Comparison of ENCODE assay signal across 8 cellular contexts in the genomic region with DNA sequence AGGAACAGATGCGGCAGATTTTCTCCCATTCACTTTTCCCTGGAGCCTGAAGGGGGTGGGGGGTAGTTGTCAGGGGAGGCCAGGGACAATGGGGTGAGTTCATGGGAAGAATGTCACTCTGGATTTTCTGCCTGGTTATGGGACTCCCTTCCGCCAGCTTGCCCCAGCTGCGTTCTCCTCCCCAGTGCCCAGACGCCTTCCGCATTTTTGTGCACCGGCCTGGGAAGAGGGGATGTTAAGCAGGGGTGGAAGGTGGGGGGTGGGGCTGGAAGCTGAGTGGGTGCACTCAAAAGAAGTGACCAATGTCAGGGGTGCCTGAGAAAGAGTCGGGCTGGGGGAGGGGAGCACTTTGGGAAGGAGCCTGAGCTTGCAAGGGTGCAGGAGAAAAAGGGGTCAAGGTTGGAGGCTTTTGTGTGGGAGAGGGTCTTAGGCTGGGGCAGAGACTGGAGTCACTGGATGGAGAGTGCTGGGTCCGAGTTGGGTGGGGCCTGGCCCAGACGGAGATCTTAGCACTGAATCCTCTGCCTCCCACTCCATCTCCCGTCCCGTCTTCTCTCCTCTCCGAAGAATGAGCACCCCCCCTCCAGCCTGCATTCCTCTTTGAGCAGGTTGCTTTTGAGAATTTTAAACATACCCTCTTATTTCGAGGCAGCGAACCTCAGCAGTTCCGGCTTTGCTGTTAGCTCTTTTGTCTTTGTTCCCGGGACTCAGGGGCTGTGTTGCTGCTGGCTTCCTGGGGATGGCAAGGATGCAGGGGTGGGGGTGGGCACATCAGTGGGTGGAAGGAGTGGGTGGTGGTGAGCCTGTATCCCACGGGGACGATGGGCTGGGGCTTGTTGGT. TPM values are rescaled to one million over a fixed set of nuclear protein-coding genes. Genes with fewer than 3 reads are reported as not detected.
DNase-seq lines count a peak whose midpoint lies in the region; ATAC-seq and TF ChIP-seq lines count a peak whose summit lies in the region.

No MANE protein-coding gene starts in this region.

- no peak for TF ChIP-seq EP300 in stomach (IDR thresholded peaks at IDR 0.05)

- H3K27ac ChIP-seq in HUES64 (ENCODE audit: low read depth, low read length), result peak overlapping the region; percentile 51
- peak overlapping the region; percentile 80 to 88 for H3K27ac ChIP-seq in ascending aorta
- peak overlapping the region; percentile 77 to 88 (median 85) for H3K27ac ChIP-seq in stomach
- no peak overlapping the region for H3K27ac ChIP-seq in GM23248

- intact Hi-C loops in ascending aorta (cut with DNase I), result loop anchor here (2.0 kb wide), 3 partner anchors 19 to 101 kb away; no protein-coding TSS in a partner anchor
- intact Hi-C loops in stomach (cut with DNase I; ENCODE audit: low total_unique reads), result no loop called here

- no peak for TF ChIP-seq CTCF in ascending aorta (IDR thresholded peaks at IDR 0.05)
- TF ChIP-seq CTCF in kidney epithelial cell (IDR thresholded peaks at IDR 0.05; ENCODE audit: insufficient read depth, low read length, poor library complexity, severe bottlenecking), result no peak
- no peak for TF ChIP-seq CTCF in stomach (IDR thresholded peaks at IDR 0.05)

- ATAC-seq in HG02884 (IDR thresholded peaks at IDR 0.05; ENCODE audit: unreplicated experiment), result no peak

- H3K27me3 ChIP-seq in HUES64 (ENCODE audit: insufficient read depth, low read length), result 0 out of 2 replicates have a peak, but pooled peaks cover 3% of the 10 kb centered on the region
- no peaks in the 10 kb centered on the region for H3K27me3 ChIP-seq in ascending aorta
- no peaks in the 10 kb centered on the region for H3K27me3 ChIP-seq in kidney epithelial cell (ENCODE audit: control insufficient read depth, insufficient read depth, low read length)
- peaks cover 0 to 58% (median 5%) of the 10 kb centered on the region in 3 donors for H3K27me3 ChIP-seq in stomach
- peaks cover 25% of the 10 kb centered on the region for H3K27me3 ChIP-seq in GM23248 (replicated peaks; ENCODE audit: insufficient read depth)

- no peaks in the 10 kb centered on the region for H3F3A ChIP-seq in GM23248 (ENCODE audit: insufficient read depth)

- H3K4me1 ChIP-seq in HUES64 (ENCODE audit: insufficient read depth, low read length) (peaks cover 31% of the 10 kb centered on the region), ascending aorta (peaks cover 0 to 21% of the 10 kb centered on the region in 2 donors), stomach (peaks cover 24 to 73% (median 57%) of the 10 kb centered on the region in 4 donors), GM23248 (ENCODE audit: insufficient read depth) (peaks cover 8% of the 10 kb centered on the region; the same call in 1 of the 2 replicates)

- no peak overlapping the region for H2AFZ ChIP-seq in GM23248

- no peaks in the 10 kb centered on the region for H3K79me2 ChIP-seq in GM23248 (ENCODE audit: insufficient read depth)

- H3K4me3 ChIP-seq in HUES64 (ENCODE audit: low read length), result peak overlapping the region; percentile 97
- peak overlapping the region; percentile 81 to 96 for H3K4me3 ChIP-seq in ascending aorta
- peak overlapping the region; percentile 49 for H3K4me3 ChIP-seq in kidney epithelial cell (ENCODE audit: low read depth, low read length)
- H3K4me3 ChIP-seq in stomach, result peak overlapping the region; percentile 62 to 77 (median 71)
- no peak overlapping the region for H3K4me3 ChIP-seq in GM23248

- H3K36me3 ChIP-seq in HUES64 (ENCODE audit: insufficient read depth, low read length) (peaks cover 33% of the 10 kb centered on the region), ascending aorta (peaks cover 7 to 21% of the 10 kb centered on the region in 2 donors), kidney epithelial cell (ENCODE audit: control insufficient read depth, insufficient read depth, low read length) (no peaks in the 10 kb centered on the region), stomach (peaks cover 0 to 8% (median 4%) of the 10 kb centered on the region in 4 donors), GM23248 (ENCODE audit: low read depth) (no peaks in the 10 kb centered on the region)

- H3K4me2 ChIP-seq in GM23248 (ENCODE audit: unreplicated experiment), result no peak overlapping the region

- H3K9me3 ChIP-seq in HUES64 (ENCODE audit: insufficient read depth, low read depth, low read length) (no peaks in the 10 kb centered on the region), ascending aorta (no peaks in the 10 kb centered on the region), stomach (no peaks in the 10 kb centered on the region), GM23248 (ENCODE audit: low read depth) (no peaks in the 10 kb centered on the region)

- TF ChIP-seq POLR2A in stomach (IDR thresholded peaks at IDR 0.05), result no peak

- in situ Hi-C loops in GM23248 (cut with MboI), result no loop called here

- no peaks in the 10 kb centered on the region for H3K9me2 ChIP-seq in GM23248 (ENCODE audit: insufficient read depth)

- WGBS in HUES64, result 2% methylated on average over 17 of the region's 18 CpGs
- WGBS in stomach, 5 donors, result 25 to 38% (median 29%) methylated on average over 18 of the region's 18 CpGs
- WGBS in GM23248 (ENCODE audit: low coverage in 1 of 2, low lambda C conversion rate in 2 of 2, missing lambda C conversion rate in 2 of 2), 2 experiments, result 86 to 87% methylated on average over 18 of the region's 18 CpGs

- peak overlapping the region; percentile 89 for H3K9ac ChIP-seq in HUES64 (ENCODE audit: low read depth, low read length)
- H3K9ac ChIP-seq in GM23248, result no peak overlapping the region

- peak in 1 of 2 donors; percentile 81 for DNase-seq in ascending aorta (ENCODE audit: low spot score in 2 of 2)
- DNase-seq in kidney epithelial cell (ENCODE audit: low read depth), result no peak
- DNase-seq in stomach, result peak; percentile 46
- DNase-seq in HT-29 (ENCODE audit: low spot score), result no peak
- no peak for DNase-seq in activated CD4-positive, alpha-beta T cell treated with anti-CD3 and anti-CD28 coated beads for 4 hours
- no peak for DNase-seq in GM23248

- no peaks in the 10 kb centered on the region for H4K20me1 ChIP-seq in GM23248 (ENCODE audit: insufficient read depth)

RNA-seq across cellular contexts. Expression of a gene that starts 2.7 kb away (rescaled TPM):
- polyA plus RNA-seq in HUES64 (2013, experiment 1 of 2), result 353 TPM
- polyA plus RNA-seq in HUES64 (2013, experiment 2 of 2), result 448 TPM
- total RNA-seq in ascending aorta (1,691 TPM), kidney epithelial cell (298 and 307 TPM in 2 replicates), stomach (100 to 1,000 TPM; 180 to 636 (median 529) TPM)
- polyA plus RNA-seq in stomach (100 to 1,000 TPM; 106 to 285 (median 238) TPM), GM23248 (2016; fragmentation: Nextera tagmentation; extraction: Ambion mirVana) (5.6 and 12.6 TPM in 2 replicates)
- 89.8 and 91.4 TPM in 2 replicates for total RNA-seq in HT-29 (2014; rRNA removed; shearing (Covaris generic))
- 24.0 and 40.1 TPM in 2 replicates for total RNA-seq in GM23248 (2014; rRNA removed; shearing (Covaris generic))

RNA-seq across cellular contexts. Expression of a gene that starts 59.4 kb away (rescaled TPM):
- polyA plus RNA-seq in HUES64 (2013, experiment 1 of 2), result 21.8 TPM
- 60.0 TPM for polyA plus RNA-seq in HUES64 (2013, experiment 2 of 2)
- 1,280 TPM for total RNA-seq in ascending aorta
- 51.7 and 72.3 TPM in 2 replicates for total RNA-seq in kidney epithelial cell
- total RNA-seq in stomach, result 100 to 1,000 TPM; 166 to 923 (median 548) TPM
- polyA plus RNA-seq in stomach, result 100 to 1,000 TPM in 2 of 3 donors, 10 to 100 TPM in 1; 92.1 to 215 (median 128) TPM
- total RNA-seq in HT-29 (2014; rRNA removed; shearing (Covaris generic)), result not detected in 2 replicates
- total RNA-seq in GM23248 (2014; rRNA removed; shearing (Covaris generic)), result 117 TPM in 2 replicates
- polyA plus RNA-seq in GM23248 (2016; fragmentation: Nextera tagmentation; extraction: Ambion mirVana), result 37.9 and 39.8 TPM in 2 replicates

Comparison
In these comparisons a context has a peak if more than half of its experiments do, and no peak if none do; other contexts are left out.
1. RNA of a gene that starts 59.4 kb away (total RNA-seq): 1,280 TPM in ascending aorta (single experiment), 166 to 923 TPM in stomach, 117 TPM in GM23248 and 51.7 to 72.3 TPM in kidney epithelial cell; not detected in HT-29; every median in the first group is over 10 times any median in the second.